Comparison of ENCODE assay signal across 22 cellular contexts in the genomic region with DNA sequence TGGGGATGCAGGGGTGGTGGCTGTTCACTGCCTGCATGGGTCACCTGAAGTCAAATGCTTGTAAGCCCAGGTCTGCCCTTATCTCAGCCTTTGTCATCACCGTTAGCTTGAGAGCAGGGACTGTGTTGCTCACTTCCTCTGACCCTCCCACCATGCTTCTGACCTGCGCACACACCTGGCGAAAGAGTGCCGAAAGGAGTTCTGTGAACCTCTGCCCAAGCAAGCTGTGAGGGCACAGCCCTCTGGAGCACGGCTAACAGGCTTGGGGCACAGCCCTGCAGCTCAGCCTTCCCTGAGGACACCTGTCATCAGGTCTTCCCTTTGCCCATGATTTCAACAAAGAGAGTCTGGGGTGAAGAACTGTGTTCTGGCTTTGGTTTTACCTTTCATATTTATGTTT.
"Had no signal": no experiment of that assay in that cellular context is flagged by ENCODE, and none has a peak within 500 bp of the region (broad histone marks: within the 10 kb centered on the region; RNA-seq: fewer than 3 reads in every experiment).

No MANE protein-coding gene starts in this region.

- H3K9ac ChIP-seq: neural progenitor cell had no signal

- H3K4me1 ChIP-seq: heart right ventricle, left ventricle myocardium inferior, right atrium auricular region, tibial nerve, uterus had no signal

- DNase-seq: heart right ventricle; hippocampal formation; left colon; left ventricle myocardium inferior; mesendoderm; naive B cell; natural killer cell; nephron progenitor cell; ovary; stimulated activated CD4-positive, alpha-beta T cell treated with anti-CD3 and anti-CD28 coated beads, Interleukin-12 subunit alpha, Interleukin-12 subunit beta, amount 100 ng/mL, for 4 hours; stimulated activated CD4-positive, alpha-beta T cell treated with anti-CD3 and anti-CD28 coated beads, Interleukin-15, amount 100 ng/mL, for 24 hours; stimulated activated CD4-positive, alpha-beta T cell treated with anti-CD3 and anti-CD28 coated beads, Interleukin-2, amount 100 ng/mL, for 24 hours; stimulated activated CD4-positive, alpha-beta T cell treated with anti-CD3 and anti-CD28 coated beads, Interleukin-4, amount 100 ng/mL, for 1 hour; stimulated activated naive CD4-positive, alpha-beta T cell; substantia nigra; uterus had no signal

- H3K4me2 ChIP-seq: neural progenitor cell had no signal

- ATAC-seq: heart right ventricle, left colon, natural killer cell, sciatic nerve had no signal

- H2AFZ ChIP-seq: neural progenitor cell had no signal

- H3K27ac ChIP-seq: heart right ventricle, left ventricle myocardium inferior, neural progenitor cell, ovary, right atrium auricular region, skin epidermis, tibial nerve, uterus had no signal

- H3K36me3 ChIP-seq: heart right ventricle, left ventricle myocardium inferior, neural progenitor cell, ovary, right atrium auricular region, tibial nerve, uterus had no signal

- H3K4me3 ChIP-seq: heart right ventricle, left ventricle myocardium inferior, lung, neural progenitor cell, ovary, right atrium auricular region, skin epidermis, tibial nerve, uterus had no signal

- H3K9me3 ChIP-seq: heart right ventricle, left ventricle myocardium inferior, ovary, right atrium auricular region, tibial nerve, uterus had no signal

- H3K27me3 ChIP-seq: heart right ventricle, neural progenitor cell, ovary, right atrium auricular region, tibial nerve, uterus had no signal
